Comparison of ENCODE assay signal across 10 cellular contexts in the genomic region with DNA sequence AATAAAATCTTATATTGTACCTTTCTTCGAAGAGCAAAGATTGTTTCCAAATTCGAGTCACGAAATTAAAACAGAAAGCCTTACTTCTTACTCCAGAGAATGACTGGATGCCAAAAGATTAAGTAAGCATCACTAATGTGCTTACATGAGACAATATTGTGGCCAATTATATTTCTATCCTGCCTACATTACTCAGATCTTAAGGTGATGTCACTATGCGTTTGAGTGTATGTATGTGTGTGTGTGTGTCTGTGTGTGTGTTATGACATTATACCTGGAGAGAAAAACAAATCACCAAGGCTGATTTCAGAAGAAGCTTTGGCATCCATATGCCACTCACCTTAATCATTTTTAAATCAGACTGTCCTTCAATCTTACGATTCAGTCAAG.
DNase-seq lines count a peak whose midpoint lies in the region; ATAC-seq and TF ChIP-seq lines count a peak whose summit lies in the region.
"Had no signal": no experiment of that assay in that cellular context is flagged by ENCODE, and none has a peak within 500 bp of the region (broad histone marks: within the 10 kb centered on the region; RNA-seq: fewer than 3 reads in every experiment).

No MANE protein-coding gene starts in this region.

- CTCF ChIA-PET in activated CD4-positive, alpha-beta T cell treated with anti-CD3 and anti-CD28 coated beads for 36 hours (lab: Charles Lee) = interaction anchor here (0.6 kb wide), 1 partner anchor 9 kb away, joined by 3 read pairs; no protein-coding TSS in a partner anchor
- CTCF ChIA-PET in activated CD8-positive, alpha-beta T cell treated with anti-CD3 and anti-CD28 coated beads, Interleukin-2, amount 10 ng/mL, durations not matched to agents 7 days and 5 days (lab: Charles Lee) = interaction anchor here (0.7 kb wide), 1 partner anchor 71 kb away, joined by 3 read pairs; no protein-coding TSS in a partner anchor
- CTCF ChIA-PET in CD8-positive, alpha-beta memory T cell (lab: Charles Lee) = no interaction called here

- H3K79me2 ChIP-seq in neural cell (replicated peaks; ENCODE audit: insufficient read depth, low read length) = no peaks in the 10 kb centered on the region

- peak overlapping the region; percentile 41 for H3K9ac ChIP-seq in neural cell (ENCODE audit: low read length)

- no peaks in the 10 kb centered on the region for H3K27me3 Mint-ChIP-seq in activated CD4-positive, alpha-beta T cell treated with anti-CD3 and anti-CD28 coated beads for 36 hours
- no peaks in the 10 kb centered on the region for H3K27me3 Mint-ChIP-seq in activated CD8-positive, alpha-beta T cell treated with anti-CD3 and anti-CD28 coated beads, Interleukin-2, amount 10 ng/mL, durations not matched to agents 7 days and 5 days (ENCODE audit: low read depth)
- H3K27me3 Mint-ChIP-seq in glutamatergic neuron (ENCODE audit: unreplicated experiment) = no peaks in the 10 kb centered on the region
- H3K27me3 Mint-ChIP-seq in CD8-positive, alpha-beta memory T cell = no peaks in the 10 kb centered on the region

- H3K27ac ChIP-seq in neural cell (ENCODE audit: low read length) = peak overlapping the region; percentile 87
- H3K27ac ChIP-seq in CD8-positive, alpha-beta memory T cell (ENCODE audit: low read depth, low read length) = no peak overlapping the region
- H3K27ac ChIP-seq: right lobe of liver had no signal

- no peak overlapping the region for H2AFZ ChIP-seq in neural cell (ENCODE audit: low read depth, low read length)

- no peaks in the 10 kb centered on the region for H3K36me3 ChIP-seq in neural cell (ENCODE audit: insufficient read depth, low read length)
- no peaks in the 10 kb centered on the region for H3K36me3 ChIP-seq in CD8-positive, alpha-beta memory T cell (ENCODE audit: insufficient read depth, low read length)
- no peaks in the 10 kb centered on the region for H3K36me3 ChIP-seq in MG63
- H3K36me3 ChIP-seq: right lobe of liver had no signal

- H3K4me1 Mint-ChIP-seq in activated CD4-positive, alpha-beta T cell treated with anti-CD3 and anti-CD28 coated beads for 36 hours = peaks cover 29% of the 10 kb centered on the region
- H3K4me1 Mint-ChIP-seq in activated CD8-positive, alpha-beta T cell treated with anti-CD3 and anti-CD28 coated beads, Interleukin-2, amount 10 ng/mL, durations not matched to agents 7 days and 5 days (ENCODE audit: low read depth) = peaks cover 24% of the 10 kb centered on the region
- no peaks in the 10 kb centered on the region for H3K4me1 Mint-ChIP-seq in glutamatergic neuron (ENCODE audit: low read depth, unreplicated experiment)
- peaks cover 3 to 10% (median 6%) of the 10 kb centered on the region in 3 donors for H3K4me1 Mint-ChIP-seq in CD8-positive, alpha-beta memory T cell

- H3F3A ChIP-seq in neural cell (ENCODE audit: insufficient read depth, low read length, poor library complexity, severe bottlenecking) = peaks cover 7% of the 10 kb centered on the region

- no peaks in the 10 kb centered on the region for H3K9me2 ChIP-seq in neural cell (ENCODE audit: insufficient read depth, low read length)

- H4K20me1 ChIP-seq in neural cell (ENCODE audit: insufficient read depth) = no peaks in the 10 kb centered on the region

- no peak for TF ChIP-seq RAD21 in neural cell (conservative IDR thresholded peaks at IDR 0.05)

- peaks cover 2% of the 10 kb centered on the region for H3K9me3 Mint-ChIP-seq in activated CD4-positive, alpha-beta T cell treated with anti-CD3 and anti-CD28 coated beads for 36 hours (ENCODE audit: low read depth)
- H3K9me3 Mint-ChIP-seq in activated CD8-positive, alpha-beta T cell treated with anti-CD3 and anti-CD28 coated beads, Interleukin-2, amount 10 ng/mL, durations not matched to agents 7 days and 5 days (ENCODE audit: insufficient read depth) = peaks cover 6% of the 10 kb centered on the region
- H3K9me3 Mint-ChIP-seq in glutamatergic neuron (ENCODE audit: unreplicated experiment) = no peaks in the 10 kb centered on the region
- peaks cover 0 to 44% (median 7%) of the 10 kb centered on the region in 5 donors for H3K9me3 Mint-ChIP-seq in CD8-positive, alpha-beta memory T cell

- no peak overlapping the region for H3K4me2 ChIP-seq in neural cell (ENCODE audit: low read length)

- H3K4me3 ChIP-seq in neural cell (ENCODE audit: low read length) = peak overlapping the region; percentile 44
- H3K4me3 ChIP-seq in CD8-positive, alpha-beta memory T cell (ENCODE audit: low read length) = no peak overlapping the region
- H3K4me3 ChIP-seq in MG63 = no peak overlapping the region
- H3K4me3 ChIP-seq: right lobe of liver had no signal

- DNase-seq in activated CD4-positive, alpha-beta T cell treated with anti-CD3 and anti-CD28 coated beads for 36 hours = peak; percentile 14
- DNase-seq in activated CD4-positive, alpha-beta T cell treated with anti-CD3 and anti-CD28 coated beads for 1 hour = no peak
- peak; percentile 24 for DNase-seq in activated CD8-positive, alpha-beta T cell treated with anti-CD3 and anti-CD28 coated beads, Interleukin-2, amount 10 ng/mL, durations not matched to agents 7 days and 5 days
- DNase-seq in glutamatergic neuron (no peak), MG63 (no peak)
- no peak for DNase-seq in CD8-positive, alpha-beta memory T cell
- DNase-seq: C1 segment of cervical spinal cord, right lobe of liver had no signal

- intact Hi-C loops in activated CD4-positive, alpha-beta T cell treated with anti-CD3 and anti-CD28 coated beads for 36 hours (cut with DNase I, micrococcal nuclease) = no loop called here

- peaks cover 20% of the 10 kb centered on the region for H3K4me1 ChIP-seq in CD8-positive, alpha-beta memory T cell (ENCODE audit: insufficient read depth, low read length)

- no peaks in the 10 kb centered on the region for H3K36me3 Mint-ChIP-seq in activated CD4-positive, alpha-beta T cell treated with anti-CD3 and anti-CD28 coated beads for 36 hours (ENCODE audit: low read depth)
- no peaks in the 10 kb centered on the region for H3K36me3 Mint-ChIP-seq in activated CD8-positive, alpha-beta T cell treated with anti-CD3 and anti-CD28 coated beads, Interleukin-2, amount 10 ng/mL, durations not matched to agents 7 days and 5 days (ENCODE audit: low read depth)
- no peaks in the 10 kb centered on the region for H3K36me3 Mint-ChIP-seq in glutamatergic neuron (ENCODE audit: unreplicated experiment)
- no peaks in the 10 kb centered on the region for H3K36me3 Mint-ChIP-seq in CD8-positive, alpha-beta memory T cell

- TF ChIP-seq EP300 in neural cell (conservative IDR thresholded peaks at IDR 0.05; ENCODE audit: poor library complexity, severe bottlenecking) = no peak

- H3K9me3 ChIP-seq in neural cell (ENCODE audit: low read length) = no peaks in the 10 kb centered on the region
- no peaks in the 10 kb centered on the region for H3K9me3 ChIP-seq in CD8-positive, alpha-beta memory T cell (ENCODE audit: low read length)
- no peaks in the 10 kb centered on the region for H3K9me3 ChIP-seq in MG63
- H3K9me3 ChIP-seq: right lobe of liver had no signal

- H3K27me3 ChIP-seq in neural cell (ENCODE audit: insufficient read depth, low read depth, low read length) (no peaks in the 10 kb centered on the region), MG63 (no peaks in the 10 kb centered on the region)
- H3K27me3 ChIP-seq in CD8-positive, alpha-beta memory T cell (ENCODE audit: insufficient read depth, low read length, poor library complexity, severe bottlenecking) = no peaks in the 10 kb centered on the region
- H3K27me3 ChIP-seq: right lobe of liver had no signal

- peak; percentile 69 for ATAC-seq in activated CD4-positive, alpha-beta T cell treated with anti-CD3 and anti-CD28 coated beads for 36 hours
- ATAC-seq in HG03378 (IDR thresholded peaks at IDR 0.05; ENCODE audit: unreplicated experiment) = peak; percentile 14
- peak; percentile 29 for ATAC-seq in activated CD8-positive, alpha-beta T cell treated with anti-CD3 and anti-CD28 coated beads, Interleukin-2, amount 10 ng/mL, durations not matched to agents 7 days and 5 days

- POLR2A ChIA-PET in activated CD4-positive, alpha-beta T cell treated with anti-CD3 and anti-CD28 coated beads for 36 hours (lab: Charles Lee) = no interaction called here
- POLR2A ChIA-PET in activated CD8-positive, alpha-beta T cell treated with anti-CD3 and anti-CD28 coated beads, Interleukin-2, amount 10 ng/mL, durations not matched to agents 7 days and 5 days (lab: Charles Lee) = no interaction called here
- POLR2A ChIA-PET in CD8-positive, alpha-beta memory T cell (lab: Charles Lee) = no interaction called here

- H3K4me3 Mint-ChIP-seq in activated CD4-positive, alpha-beta T cell treated with anti-CD3 and anti-CD28 coated beads for 36 hours = peak overlapping the region; percentile 23
- H3K4me3 Mint-ChIP-seq in activated CD8-positive, alpha-beta T cell treated with anti-CD3 and anti-CD28 coated beads, Interleukin-2, amount 10 ng/mL, durations not matched to agents 7 days and 5 days = no peak overlapping the region
- H3K4me3 Mint-ChIP-seq in glutamatergic neuron (ENCODE audit: unreplicated experiment) = no peak overlapping the region
- H3K4me3 Mint-ChIP-seq in CD8-positive, alpha-beta memory T cell = peak overlapping the region in 1 of 7 donors; percentile 1

- peak overlapping the region; percentile 92 for H3K27ac Mint-ChIP-seq in activated CD4-positive, alpha-beta T cell treated with anti-CD3 and anti-CD28 coated beads for 36 hours
- no peak overlapping the region for H3K27ac Mint-ChIP-seq in activated CD8-positive, alpha-beta T cell treated with anti-CD3 and anti-CD28 coated beads, Interleukin-2, amount 10 ng/mL, durations not matched to agents 7 days and 5 days
- H3K27ac Mint-ChIP-seq in glutamatergic neuron (ENCODE audit: unreplicated experiment) = no peak overlapping the region
- peak overlapping the region in 3 of 8 donors; percentile 21 to 47 (median 45) for H3K27ac Mint-ChIP-seq in CD8-positive, alpha-beta memory T cell

- TF ChIP-seq CTCF in neural cell (IDR thresholded peaks at IDR 0.05; ENCODE audit: poor library complexity, severe bottlenecking) (no peak), glutamatergic neuron (IDR thresholded peaks at IDR 0.05; ENCODE audit: partially characterized antibody, unreplicated experiment) (no peak)

TF ChIP-seq in neural cell, 6 proteins besides CTCF, POLR2A, EP300 and RAD21:
- TF ChIP-seq MXI1 (conservative IDR thresholded peaks at IDR 0.05; ENCODE audit: poor library complexity, severe bottlenecking) = no peak
- peak; percentile 45 for TF ChIP-seq POLR2AphosphoS5 (IDR thresholded peaks at IDR 0.05)

Comparison
In these comparisons a context has a peak if more than half of its experiments do, and no peak if none do; other contexts are left out.
1. DNase-seq: peak in activated CD4-positive, alpha-beta T cell treated with anti-CD3 and anti-CD28 coated beads for 36 hours (single experiment) and activated CD8-positive, alpha-beta T cell treated with anti-CD3 and anti-CD28 coated beads, Interleukin-2, amount 10 ng/mL, durations not matched to agents 7 days and 5 days (single experiment); none in activated CD4-positive, alpha-beta T cell treated with anti-CD3 and anti-CD28 coated beads for 1 hour (single experiment), glutamatergic neuron (single experiment), CD8-positive, alpha-beta memory T cell (0 of 5) and MG63 (single experiment).
2. ATAC-seq: peak in every context shown above with its lines; median percentile 69 in activated CD4-positive, alpha-beta T cell treated with anti-CD3 and anti-CD28 coated beads for 36 hours; 29 in activated CD8-positive, alpha-beta T cell treated with anti-CD3 and anti-CD28 coated beads, Interleukin-2, amount 10 ng/mL, durations not matched to agents 7 days and 5 days; 14 in HG03378.